1 cellular context compared by ENCODE assay signal in the genomic region with DNA sequence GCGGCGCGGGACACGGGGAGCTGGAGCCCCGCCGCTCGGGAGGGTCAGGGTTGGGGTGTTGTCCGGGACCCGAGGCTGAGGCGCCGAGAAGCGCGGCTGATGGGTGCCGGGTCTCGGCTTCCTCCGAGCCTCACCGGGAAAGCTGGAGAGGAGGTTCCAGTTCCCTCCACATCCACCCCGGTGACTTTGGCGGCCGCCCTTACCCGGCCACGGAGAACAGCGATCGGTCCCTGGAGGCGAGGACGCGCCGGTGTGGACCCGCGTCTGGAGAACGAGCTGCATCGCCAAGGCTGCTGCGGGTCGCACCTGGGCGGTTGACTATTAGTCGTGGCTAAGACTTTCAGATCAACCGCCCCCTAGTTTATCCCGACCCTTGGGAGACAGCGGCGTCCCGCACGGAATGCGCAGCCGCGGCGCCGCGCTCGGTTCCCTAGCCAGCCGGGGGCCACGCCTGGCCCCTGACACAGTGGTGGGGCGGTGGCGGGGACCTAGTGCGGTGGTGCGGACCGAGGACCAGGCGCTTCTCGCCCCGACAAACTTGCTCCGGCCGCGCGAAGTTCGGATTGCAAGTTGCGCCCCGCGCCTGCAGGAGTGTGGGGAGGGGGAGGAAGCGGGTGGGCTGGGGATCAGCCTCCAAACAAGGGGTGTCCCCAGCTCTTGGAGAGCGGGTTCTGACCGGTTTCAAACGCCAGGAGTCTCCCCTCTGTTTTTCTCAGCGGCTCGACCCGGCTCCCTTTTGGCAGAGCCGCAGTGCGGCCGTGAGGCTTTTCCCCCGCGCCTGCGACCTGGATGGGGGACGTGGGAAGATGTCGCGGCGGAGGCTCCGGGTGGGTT.
TF ChIP-seq lines count a peak whose summit lies in the region.

No MANE protein-coding gene starts in this region.

TF ChIP-seq in IMR-90, 13 proteins besides CTCF, POLR2A, EP300 and RAD21 (continued from another document):
- TF ChIP-seq, protein P1, sequence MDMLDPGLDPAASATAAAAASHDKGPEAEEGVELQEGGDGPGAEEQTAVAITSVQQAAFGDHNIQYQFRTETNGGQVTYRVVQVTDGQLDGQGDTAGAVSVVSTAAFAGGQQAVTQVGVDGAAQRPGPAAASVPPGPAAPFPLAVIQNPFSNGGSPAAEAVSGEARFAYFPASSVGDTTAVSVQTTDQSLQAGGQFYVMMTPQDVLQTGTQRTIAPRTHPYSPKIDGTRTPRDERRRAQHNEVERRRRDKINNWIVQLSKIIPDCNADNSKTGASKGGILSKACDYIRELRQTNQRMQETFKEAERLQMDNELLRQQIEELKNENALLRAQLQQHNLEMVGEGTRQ (IDR thresholded peaks at IDR 0.05; ENCODE audit: low read depth, low read length) = no peak
- TF ChIP-seq MAFK (IDR thresholded peaks at IDR 0.05; ENCODE audit: low read depth, low read length) (no peak), NFE2L2 (IDR thresholded peaks at IDR 0.05; ENCODE audit: low read depth, low read length) (no peak), BHLHE40 (IDR thresholded peaks at IDR 0.05; ENCODE audit: low read depth, low read length) (no peak), RFX5 (IDR thresholded peaks at IDR 0.05; ENCODE audit: low read depth, low read length) (no peak), CEBPB (IDR thresholded peaks at IDR 0.05; ENCODE audit: low read depth, low read length) (no peak), FOS (IDR thresholded peaks at IDR 0.05; ENCODE audit: low read depth, low read length) (no peak), MXI1 (IDR thresholded peaks at IDR 0.05; ENCODE audit: borderline replicate concordance, low read depth, low read length) (no peak), SMC3 (IDR thresholded peaks at IDR 0.05; ENCODE audit: low read depth, low read length) (no peak), MAZ (IDR thresholded peaks at IDR 0.05; ENCODE audit: borderline replicate concordance, low read depth, low read length) (no peak), CHD1 (IDR thresholded peaks at IDR 0.05; ENCODE audit: low read depth, low read length) (no peak)
- TF ChIP-seq, protein P2, sequence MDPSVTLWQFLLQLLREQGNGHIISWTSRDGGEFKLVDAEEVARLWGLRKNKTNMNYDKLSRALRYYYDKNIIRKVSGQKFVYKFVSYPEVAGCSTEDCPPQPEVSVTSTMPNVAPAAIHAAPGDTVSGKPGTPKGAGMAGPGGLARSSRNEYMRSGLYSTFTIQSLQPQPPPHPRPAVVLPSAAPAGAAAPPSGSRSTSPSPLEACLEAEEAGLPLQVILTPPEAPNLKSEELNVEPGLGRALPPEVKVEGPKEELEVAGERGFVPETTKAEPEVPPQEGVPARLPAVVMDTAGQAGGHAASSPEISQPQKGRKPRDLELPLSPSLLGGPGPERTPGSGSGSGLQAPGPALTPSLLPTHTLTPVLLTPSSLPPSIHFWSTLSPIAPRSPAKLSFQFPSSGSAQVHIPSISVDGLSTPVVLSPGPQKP (IDR thresholded peaks at IDR 0.05; ENCODE audit: borderline replicate concordance, low read depth, low read length) = no peak
